Comparison of ENCODE assay signal across 21 cellular contexts in the genomic region with DNA sequence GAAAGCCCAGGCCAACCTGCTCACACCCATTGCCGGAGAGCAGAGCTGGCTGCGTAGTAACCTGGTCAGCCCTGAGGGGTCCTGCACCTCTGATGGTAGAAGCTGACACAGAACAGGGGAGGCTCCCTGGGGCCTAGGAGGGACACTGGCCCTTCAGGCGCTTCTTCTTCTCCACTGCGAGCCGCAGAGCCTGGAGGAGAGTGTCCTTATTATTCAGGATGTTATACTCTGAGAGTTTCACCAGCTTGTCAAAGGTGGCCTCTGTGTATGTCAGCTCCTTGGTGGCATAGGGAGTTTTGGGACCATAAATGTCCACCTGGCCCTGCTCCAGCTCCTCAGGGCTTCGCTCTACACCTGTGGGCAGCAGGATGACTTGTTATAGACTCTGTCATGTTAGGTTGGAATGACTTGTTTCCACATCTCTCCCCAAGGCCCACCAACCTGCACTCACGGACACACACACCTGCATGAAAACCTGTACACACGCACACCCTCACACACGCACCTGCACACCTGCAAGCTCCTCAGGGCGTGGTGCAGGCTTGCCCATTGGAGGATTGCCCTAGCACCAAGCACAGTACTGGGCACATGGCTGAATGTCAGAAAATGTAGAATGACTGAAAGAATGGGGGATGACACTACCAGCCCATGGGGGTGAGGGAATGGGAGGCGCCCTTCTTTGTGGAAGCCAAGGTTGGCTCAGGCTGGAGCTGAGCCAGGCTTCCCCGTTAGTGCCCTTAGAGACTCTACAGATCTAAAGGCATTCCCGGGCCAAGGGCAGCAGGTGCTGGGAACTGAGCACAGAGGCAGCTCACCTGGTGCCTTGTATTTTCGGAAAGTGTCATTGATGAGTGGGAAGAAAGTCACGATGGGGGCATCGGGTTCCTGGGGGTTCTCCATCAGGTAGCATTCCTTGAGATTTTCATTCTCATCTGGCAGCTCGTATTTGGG. TPM values are rescaled to one million over a fixed set of nuclear protein-coding genes. Genes with fewer than 3 reads are reported as not detected.
DNase-seq lines count a peak whose midpoint lies in the region; ATAC-seq, FAIRE-seq and TF ChIP-seq lines count a peak whose summit lies in the region.
"Had no signal": no experiment of that assay in that cellular context is flagged by ENCODE, and none has a peak within 500 bp of the region (broad histone marks: within the 10 kb centered on the region; RNA-seq: fewer than 3 reads in every experiment).

No MANE protein-coding gene starts in this region.

- no peaks in the 10 kb centered on the region for H3K9me3 Mint-ChIP-seq in HFFc6
- H3K9me3 Mint-ChIP-seq: CD8-positive, alpha-beta T cell had no signal

- H3K4me3 Mint-ChIP-seq in HFFc6, result no peak overlapping the region
- H3K4me3 Mint-ChIP-seq: CD8-positive, alpha-beta T cell had no signal

- H3K36me3 Mint-ChIP-seq in HFFc6 (ENCODE audit: low read depth), result no peaks in the 10 kb centered on the region
- H3K36me3 Mint-ChIP-seq: CD8-positive, alpha-beta T cell had no signal

- H3K4me3 ChIP-seq in bronchial epithelial cell (ENCODE audit: low read depth, low read length) (no peak overlapping the region), transverse colon (no peak overlapping the region)
- H3K4me3 ChIP-seq: BLaER1 had no signal

- H3K27ac ChIP-seq in transverse colon, result no peak overlapping the region
- H3K27ac ChIP-seq: BLaER1 had no signal

- H3K27ac Mint-ChIP-seq in HFFc6, result no peak overlapping the region
- H3K27ac Mint-ChIP-seq: CD8-positive, alpha-beta T cell had no signal

- FAIRE-seq in bronchial epithelial cell (lab: Jason Lieb, UNC), result peak; percentile 52
- FAIRE-seq: A204.1, D721Med, G401.6 had no signal

- no peaks in the 10 kb centered on the region for H3K9me3 ChIP-seq in transverse colon
- H3K9me3 ChIP-seq: BLaER1 had no signal

- peaks cover 29% of the 10 kb centered on the region for H3K4me1 Mint-ChIP-seq in HFFc6 (ENCODE audit: low read depth)

- peak; percentile 39 for DNase-seq in activated CD8-positive, alpha-beta memory T cell treated with anti-CD3 and anti-CD28 coated beads, Interleukin-2, amount 50 U/mL, for 48 hours
- DNase-seq in activated CD8-positive, alpha-beta memory T cell treated with anti-CD3 and anti-CD28 coated beads, Interleukin-2, amount 50 U/mL, for 4 hours, result no peak
- DNase-seq in bronchial epithelial cell (ENCODE audit: low read depth) (no peak), posterior vena cava (ENCODE audit: low spot score) (peak; percentile 58), transverse colon (peak; percentile 7), HFFc6 (no peak)
- DNase-seq: DND-41, GOT3, KBM-7, MV-4-11, NCI-H1417, NCI-H187 treated with DMSO at 0.1 percent for 48 hours, NCI-H345, NCI-H526 treated with DMSO at 0.1 percent for 48 hours had no signal

- ATAC-seq in GM19351 (IDR thresholded peaks at IDR 0.05; ENCODE audit: unreplicated experiment) (no peak), HG02870 (IDR thresholded peaks at IDR 0.05; ENCODE audit: unreplicated experiment) (no peak)
- ATAC-seq: CD8-positive, alpha-beta T cell had no signal

- intact Hi-C loops in posterior vena cava (cut with DNase I), result loop anchor here in 1 of 2 donors (1.0 kb wide), 1 partner anchor 31 kb away; no protein-coding TSS in a partner anchor
- intact Hi-C loops in transverse colon (cut with DNase I; ENCODE audit: low total_unique reads), result no loop called here

- in situ Hi-C loops in transverse colon (cut with MboI; ENCODE audit: low pct_ligation_motif_present in 1 of 4, low pct_unique_long_range_greater_than_20kb in 1 of 4, low sequenced_read_pairs in 3 of 4), result no loop called here

- TF ChIP-seq POLR2A in transverse colon (IDR thresholded peaks at IDR 0.05), result no peak

- H3K4me1 ChIP-seq in transverse colon, result peaks cover 5 to 16% (median 15%) of the 10 kb centered on the region in 4 donors

- no peak for TF ChIP-seq EP300 in transverse colon (IDR thresholded peaks at IDR 0.05; ENCODE audit: low read depth)

- H3K36me3 ChIP-seq in bronchial epithelial cell (ENCODE audit: control insufficient read depth, insufficient read depth, low read length) (no peaks in the 10 kb centered on the region), transverse colon (no peaks in the 10 kb centered on the region)
- H3K36me3 ChIP-seq: BLaER1 had no signal

- WGBS in transverse colon (ENCODE audit: low coverage in 1 of 2), 2 donors, result 83 to 85% methylated on average over 13 to 17 of the region's 17 CpGs

- H3K27me3 Mint-ChIP-seq in HFFc6 (ENCODE audit: insufficient read depth), result peaks cover 19% of the 10 kb centered on the region

- TF ChIP-seq CTCF in bronchial epithelial cell (IDR thresholded peaks at IDR 0.05; ENCODE audit: insufficient read depth, low read length, severe bottlenecking) (no peak), transverse colon (IDR thresholded peaks at IDR 0.05) (no peak), HFFc6 (IDR thresholded peaks at IDR 0.05) (no peak)

- no peaks in the 10 kb centered on the region for H3K27me3 ChIP-seq in bronchial epithelial cell (ENCODE audit: control insufficient read depth, insufficient read depth, low read length)
- H3K27me3 ChIP-seq in transverse colon, result no peaks in the 10 kb centered on the region
- H3K27me3 ChIP-seq: BLaER1 had no signal

RNA-seq across cellular contexts. Expression of gene EHD4, which starts 11.5 kb away (rescaled TPM):
- 21.1 and 28.3 TPM in 2 replicates for total RNA-seq in bronchial epithelial cell
- 10 to 100 TPM; 21.3 to 22.5 TPM for total RNA-seq in posterior vena cava
- 10 to 100 TPM; 16.9 to 55.4 (median 35.5) TPM for total RNA-seq in transverse colon
- 10 to 100 TPM; 14.1 to 21.8 (median 18.1) TPM for total RNA-seq in HFFc6 (2021; fragmentation: NEBNext Ultra II Directional; extraction: Animal tissue kit (Norgen Biotek cat#: 25700))

RNA-seq across cellular contexts. Expression of gene PLA2G4E, which starts 36.9 kb away (rescaled TPM):
- total RNA-seq in bronchial epithelial cell (under 0.01 and 1.4 TPM in 2 replicates), posterior vena cava (not detected), transverse colon (under 1 TPM in 1 of 4 donors, not detected in 3; 0.32 TPM)
- total RNA-seq in HFFc6 (2021; fragmentation: NEBNext Ultra II Directional; extraction: Animal tissue kit (Norgen Biotek cat#: 25700)), result not detected
- total RNA-seq: CD8-positive, alpha-beta T cell had no signal

Comparison
In these comparisons a context has a peak if more than half of its experiments do, and no peak if none do; other contexts are left out.
1. DNase-seq: peak in activated CD8-positive, alpha-beta memory T cell treated with anti-CD3 and anti-CD28 coated beads, Interleukin-2, amount 50 U/mL, for 48 hours (single experiment), posterior vena cava (single experiment) and transverse colon (single experiment); none in activated CD8-positive, alpha-beta memory T cell treated with anti-CD3 and anti-CD28 coated beads, Interleukin-2, amount 50 U/mL, for 4 hours (single experiment), bronchial epithelial cell (single experiment) and HFFc6 (single experiment).